In genomic region chr14:74038015-74038859, GRCh38 we compare ENCODE assay signal across 8 cellular contexts. TPM values are rescaled to one million over a fixed set of nuclear protein-coding genes. Genes with fewer than 3 reads are reported as not detected.
A peak's percentile ranks its signal among the peaks of the same experiment; 100 is the strongest.
DNase-seq lines count a peak whose midpoint lies in the region; ATAC-seq and TF ChIP-seq lines count a peak whose summit lies in the region.

No MANE protein-coding gene starts in this region.

- no CpG with 5 or more reads among the region's 3 CpGs for WGBS in neuronal stem cell (ENCODE audit: extremely low coverage in 2 of 2, insufficient read length in 2 of 2, insufficient replicate concordance in 1 of 2), 2 donors

- no peaks in the 10 kb centered on the region for H3K9me3 ChIP-seq in neuronal stem cell (replicated peaks in 1 of 2; ENCODE audit: control insufficient read depth in 2 of 2, insufficient read depth in 1 of 2, low read depth in 1 of 2, low read length in 2 of 2)

- no peak overlapping the region for H3K23ac ChIP-seq in neuronal stem cell (ENCODE audit: low read depth, low read length, poor library complexity)

- no peak overlapping the region for H2BK5ac ChIP-seq in neuronal stem cell (ENCODE audit: low read length)

- H3K27ac ChIP-seq in RWPE1, result no peak overlapping the region
- H3K27ac ChIP-seq in neuronal stem cell (replicated peaks; ENCODE audit: low read length), result no peak overlapping the region

- no peak overlapping the region for H2BK12ac ChIP-seq in neuronal stem cell (ENCODE audit: low read length)

- no peak overlapping the region for H4K91ac ChIP-seq in neuronal stem cell (ENCODE audit: low read depth, low read length, poor library complexity)

- ATAC-seq in HG03432 (IDR thresholded peaks at IDR 0.05; ENCODE audit: unreplicated experiment) (no peak), GM21529 (IDR thresholded peaks at IDR 0.05; ENCODE audit: unreplicated experiment) (no peak)

- no peak overlapping the region for H2BK120ac ChIP-seq in neuronal stem cell (ENCODE audit: low read depth, low read length)

- peak; percentile 77 for TF ChIP-seq CTCF in RWPE1 (conservative IDR thresholded peaks at IDR 0.05; ENCODE audit: low read depth)

- CTCF ChIA-PET in RWPE1 (lab: Yijun Ruan, JAX), result interaction anchor here (1.0 kb wide), 1 partner anchor 35 kb away, joined by 3 read pairs; no protein-coding TSS in a partner anchor

- POLR2A ChIA-PET in RWPE1 (lab: Yijun Ruan, JAX; ENCODE audit: low non-redundant PET), result no interaction called here

- H3K36me3 ChIP-seq in neuronal stem cell (replicated peaks in 1 of 2; ENCODE audit: control insufficient read depth in 2 of 2, insufficient read depth in 2 of 2, low read length in 2 of 2), result no peaks in the 10 kb centered on the region

- no peak overlapping the region for H4K8ac ChIP-seq in neuronal stem cell (ENCODE audit: low read depth, low read length)

- H3K4me2 ChIP-seq in neuronal stem cell (ENCODE audit: insufficient read depth, low read length, poor library complexity, severe bottlenecking), result no peak overlapping the region

- H3K4ac ChIP-seq in neuronal stem cell (ENCODE audit: low read length), result no peak overlapping the region

- no peak overlapping the region for H3K9ac ChIP-seq in neuronal stem cell (ENCODE audit: low read depth, low read length, poor library complexity)

- DNase-seq in activated CD4-positive, CD25-positive, alpha-beta regulatory T cell treated with anti-CD3 and anti-CD28 coated beads, Interleukin-2, amount 50 U/mL, for 16 hours (ENCODE audit: low read depth, low spot score), result peak; percentile 1
- no peak for DNase-seq in activated CD4-positive, CD25-positive, alpha-beta regulatory T cell (lab: John Stamatoyannopoulos, UW)
- DNase-seq in M059J (ENCODE audit: low read depth), result peak; percentile 70
- DNase-seq in RWPE1 (ENCODE audit: low spot score), result peak; percentile 50
- peak; percentile 53 for DNase-seq in epidermal melanocyte (ENCODE audit: insufficient read length, low spot score)
- DNase-seq in neuronal stem cell (ENCODE audit: low spot score), result peak; percentile 31

- no peak overlapping the region for H3K4me3 ChIP-seq in neuronal stem cell (ENCODE audit: low read length in 2 of 2)

- no peak overlapping the region for H3K18ac ChIP-seq in neuronal stem cell (ENCODE audit: low read length)

- no peak overlapping the region for H2BK15ac ChIP-seq in neuronal stem cell (ENCODE audit: low read length)

- no peaks in the 10 kb centered on the region for H3K4me1 ChIP-seq in neuronal stem cell (ENCODE audit: control insufficient read depth in 2 of 2, insufficient read depth in 1 of 2, low read depth in 1 of 2, low read length in 2 of 2)

- no peak overlapping the region for H2AFZ ChIP-seq in neuronal stem cell (ENCODE audit: low read length)

- no peak overlapping the region for H2AK5ac ChIP-seq in neuronal stem cell (ENCODE audit: low read depth, low read length)

- H3K79me1 ChIP-seq in neuronal stem cell (ENCODE audit: low read depth, low read length), result no peaks in the 10 kb centered on the region

- no peak overlapping the region for H3K14ac ChIP-seq in neuronal stem cell (ENCODE audit: low read length)

- H3K27me3 ChIP-seq in neuronal stem cell (ENCODE audit: control insufficient read depth in 3 of 3, insufficient read depth in 3 of 3, low read depth in 1 of 3, low read length in 3 of 3), result no peaks in the 10 kb centered on the region

RNA-seq across cellular contexts. Expression of gene BBOF1, which starts 19.1 kb away (rescaled TPM):
- 1.2 and 5.0 TPM in 2 replicates for total RNA-seq in M059J (2014; rRNA removed; shearing (Covaris generic))
- polyA plus RNA-seq in neuronal stem cell (2013, experiment 1 of 2), result 2.2 TPM
- 2.8 TPM for polyA plus RNA-seq in neuronal stem cell (2013, experiment 2 of 2)

RNA-seq across cellular contexts. Expression of gene ENTPD5, which starts 19.1 kb away (rescaled TPM):
- 5.5 and 10.8 TPM in 2 replicates for total RNA-seq in M059J (2014; rRNA removed; shearing (Covaris generic))
- 8.4 TPM for polyA plus RNA-seq in neuronal stem cell (2013, experiment 1 of 2)
- 8.0 TPM for polyA plus RNA-seq in neuronal stem cell (2013, experiment 2 of 2)

RNA-seq across cellular contexts. Expression of gene ALDH6A1, which starts 46.0 kb away (rescaled TPM):
- 8.9 and 18.0 TPM in 2 replicates for total RNA-seq in M059J (2014; rRNA removed; shearing (Covaris generic))
- 19.3 TPM for polyA plus RNA-seq in neuronal stem cell (2013, experiment 1 of 2)
- 21.0 TPM for polyA plus RNA-seq in neuronal stem cell (2013, experiment 2 of 2)

RNA-seq across cellular contexts. Expression of gene LIN52, which starts 46.5 kb away (rescaled TPM):
- 14.7 and 21.0 TPM in 2 replicates for total RNA-seq in M059J (2014; rRNA removed; shearing (Covaris generic))
- polyA plus RNA-seq in neuronal stem cell (2013, experiment 1 of 2), result 20.7 TPM
- polyA plus RNA-seq in neuronal stem cell (2013, experiment 2 of 2), result 19.9 TPM

Comparison
In these comparisons a context has a peak if more than half of its experiments do, and no peak if none do; other contexts are left out.
1. DNase-seq: peak in activated CD4-positive, CD25-positive, alpha-beta regulatory T cell treated with anti-CD3 and anti-CD28 coated beads, Interleukin-2, amount 50 U/mL, for 16 hours (single experiment), M059J (single experiment), RWPE1 (single experiment), epidermal melanocyte (single experiment) and neuronal stem cell (single experiment); none in activated CD4-positive, CD25-positive, alpha-beta regulatory T cell (0 of 4).